ENCODE assay signal across 8 cellular contexts in genomic region chr20:9617062-9617461, GRCh38.
DNase-seq lines count a peak whose midpoint lies in the region; ATAC-seq lines count a peak whose summit lies in the region.

No MANE protein-coding gene starts in this region.

- DNase-seq in COLO829 (ENCODE audit: low spot score) (peak; percentile 58), H4 (ENCODE audit: low spot score) (peak; percentile 63), NCI-H1436 (lab: John Stamatoyannopoulos, UW) (peak; percentile 77), SKM-1 (lab: John Stamatoyannopoulos, UW; ENCODE audit: unreplicated experiment) (peak; percentile 18), amniotic epithelial cell (ENCODE audit: low read depth) (peak; percentile 49), hepatic stellate cell (ENCODE audit: low spot score) (peak; percentile 23), skeletal muscle cell (ENCODE audit: low read depth) (peak; percentile 13)

- no peak overlapping the region for H3K4me3 ChIP-seq in skeletal muscle cell (ENCODE audit: low read depth, low read length)

- no peak for ATAC-seq in GM21381 (IDR thresholded peaks at IDR 0.05; ENCODE audit: unreplicated experiment)

Comparison
In these comparisons a context has a peak if more than half of its experiments do, and no peak if none do; other contexts are left out.
1. DNase-seq: peak in every context shown above with its lines; median percentile 77 in NCI-H1436; 63 in H4; 58 in COLO829; 49 in amniotic epithelial cell; 23 in hepatic stellate cell; 18 in SKM-1; 13 in skeletal muscle cell.